1 cellular context compared by ENCODE assay signal in the genomic region with DNA sequence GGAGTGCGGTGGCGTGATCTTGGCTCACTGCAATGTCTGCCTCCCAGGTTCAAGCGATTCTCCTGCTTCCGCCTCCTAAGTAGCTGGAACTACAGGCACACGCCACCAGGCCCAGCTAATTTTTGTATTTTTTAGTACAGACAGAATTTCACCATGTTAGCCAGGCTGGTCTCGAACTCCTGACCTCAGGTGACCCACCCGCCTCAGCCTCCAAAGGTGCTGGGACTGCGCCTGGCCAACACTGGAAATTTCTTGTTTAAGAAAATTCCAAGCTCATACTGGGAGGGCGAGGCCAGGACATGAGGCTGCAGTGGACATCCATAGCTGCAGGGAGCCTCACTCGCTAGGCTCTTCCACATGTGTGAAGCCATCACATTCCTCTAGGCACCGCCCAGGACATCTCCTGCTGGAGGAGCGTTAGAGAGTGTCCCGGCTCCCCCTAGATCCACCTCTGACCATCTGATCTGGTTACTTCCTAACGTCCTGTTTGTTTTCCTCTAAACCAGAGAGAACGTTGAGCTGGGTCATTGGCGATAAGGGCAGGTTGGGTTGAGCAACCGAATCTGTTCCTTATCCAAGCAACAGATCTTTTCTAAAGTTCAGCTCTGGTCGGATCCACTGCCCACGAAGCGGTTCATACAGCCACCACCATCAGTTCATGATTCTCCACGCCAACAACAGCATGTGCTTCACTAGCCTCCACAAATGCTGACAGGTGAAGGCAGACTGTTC.
TF ChIP-seq lines count a peak whose summit lies in the region.

No MANE protein-coding gene starts in this region.

TF ChIP-seq in HepG2, 621 proteins besides CTCF, POLR2A, EP300 and RAD21 (continued from another document and continues in another):
- TF ChIP-seq ZSCAN5A (CRISPR knock-in tag; IDR thresholded peaks at IDR 0.05; ENCODE audit: borderline replicate concordance) (no peak), HOXA3 (CRISPR knock-in tag; IDR thresholded peaks at IDR 0.05) (0 out of 2 replicates have a peak, but pooled peaks have one; percentile 55), SOX6 (IDR thresholded peaks at IDR 0.05) (no peak), SOX6 (CRISPR knock-in tag; IDR thresholded peaks at IDR 0.05) (peak; percentile 55; the same call in 1 of the 2 replicates), FOXJ3 (CRISPR knock-in tag; IDR thresholded peaks at IDR 0.05; ENCODE audit: borderline replicate concordance) (peak; percentile 56; the same call in 1 of the 2 replicates), ZNF749 (CRISPR knock-in tag; IDR thresholded peaks at IDR 0.05; ENCODE audit: borderline replicate concordance) (no peak), PITX1 (CRISPR knock-in tag; IDR thresholded peaks at IDR 0.05) (0 out of 2 replicates have a peak, but pooled peaks have one; percentile 61), ZNF609 (CRISPR knock-in tag; IDR thresholded peaks at IDR 0.05; ENCODE audit: borderline replicate concordance) (0 out of 2 replicates have a peak, but pooled peaks have one; percentile 27), NCOA1 (CRISPR knock-in tag; IDR thresholded peaks at IDR 0.05) (no peak), REPIN1 (CRISPR knock-in tag; IDR thresholded peaks at IDR 0.05; ENCODE audit: borderline replicate concordance, low read depth) (no peak), ZNF441 (CRISPR knock-in tag; IDR thresholded peaks at IDR 0.05; ENCODE audit: borderline replicate concordance) (peak; percentile 52; the same call in 1 of the 2 replicates), NCOA2 (CRISPR knock-in tag; IDR thresholded peaks at IDR 0.05) (peak; percentile 37; the same call in 1 of the 2 replicates), ZNF264 (CRISPR knock-in tag; IDR thresholded peaks at IDR 0.05) (0 out of 2 replicates have a peak, but pooled peaks have one; percentile 70), MYC (CRISPR knock-in tag; IDR thresholded peaks at IDR 0.05; ENCODE audit: borderline replicate concordance) (peak; percentile 11; the same call in 1 of the 2 replicates), GATAD2A (CRISPR knock-in tag; IDR thresholded peaks at IDR 0.05) (0 out of 2 replicates have a peak, but pooled peaks have one; percentile 24), UBTF (CRISPR knock-in tag; IDR thresholded peaks at IDR 0.05) (peak; percentile 30; the same call in 1 of the 2 replicates), CEBPG (CRISPR knock-in tag; IDR thresholded peaks at IDR 0.05) (peak; percentile 89), TEAD3 (CRISPR knock-in tag; optimal IDR thresholded peaks at IDR 0.05; ENCODE audit: borderline replicate concordance) (peak; percentile 33), POGK (CRISPR knock-in tag; conservative IDR thresholded peaks at IDR 0.05) (0 out of 2 replicates have a peak, but pooled peaks have one; percentile 35), ZNF7 (CRISPR knock-in tag; IDR thresholded peaks at IDR 0.05) (no peak), SP2 (CRISPR knock-in tag; IDR thresholded peaks at IDR 0.05) (no peak), ZNF644 (CRISPR knock-in tag; IDR thresholded peaks at IDR 0.05; ENCODE audit: low read depth) (peak; percentile 76), ZNF276 (CRISPR knock-in tag; IDR thresholded peaks at IDR 0.05; ENCODE audit: low read depth) (no peak), ZNF546 (CRISPR knock-in tag; conservative IDR thresholded peaks at IDR 0.05) (0 out of 2 replicates have a peak, but pooled peaks have one; percentile 24), MED1 (CRISPR knock-in tag; IDR thresholded peaks at IDR 0.05) (peak; percentile 41; the same call in 1 of the 2 replicates)
- TF ChIP-seq, protein P1, sequence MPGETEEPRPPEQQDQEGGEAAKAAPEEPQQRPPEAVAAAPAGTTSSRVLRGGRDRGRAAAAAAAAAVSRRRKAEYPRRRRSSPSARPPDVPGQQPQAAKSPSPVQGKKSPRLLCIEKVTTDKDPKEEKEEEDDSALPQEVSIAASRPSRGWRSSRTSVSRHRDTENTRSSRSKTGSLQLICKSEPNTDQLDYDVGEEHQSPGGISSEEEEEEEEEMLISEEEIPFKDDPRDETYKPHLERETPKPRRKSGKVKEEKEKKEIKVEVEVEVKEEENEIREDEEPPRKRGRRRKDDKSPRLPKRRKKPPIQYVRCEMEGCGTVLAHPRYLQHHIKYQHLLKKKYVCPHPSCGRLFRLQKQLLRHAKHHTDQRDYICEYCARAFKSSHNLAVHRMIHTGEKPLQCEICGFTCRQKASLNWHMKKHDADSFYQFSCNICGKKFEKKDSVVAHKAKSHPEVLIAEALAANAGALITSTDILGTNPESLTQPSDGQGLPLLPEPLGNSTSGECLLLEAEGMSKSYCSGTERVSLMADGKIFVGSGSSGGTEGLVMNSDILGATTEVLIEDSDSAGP (CRISPR knock-in tag; IDR thresholded peaks at IDR 0.05; ENCODE audit: borderline replicate concordance): peak; percentile 20; the same call in 1 of the 2 replicates
- TF ChIP-seq, protein P2, sequence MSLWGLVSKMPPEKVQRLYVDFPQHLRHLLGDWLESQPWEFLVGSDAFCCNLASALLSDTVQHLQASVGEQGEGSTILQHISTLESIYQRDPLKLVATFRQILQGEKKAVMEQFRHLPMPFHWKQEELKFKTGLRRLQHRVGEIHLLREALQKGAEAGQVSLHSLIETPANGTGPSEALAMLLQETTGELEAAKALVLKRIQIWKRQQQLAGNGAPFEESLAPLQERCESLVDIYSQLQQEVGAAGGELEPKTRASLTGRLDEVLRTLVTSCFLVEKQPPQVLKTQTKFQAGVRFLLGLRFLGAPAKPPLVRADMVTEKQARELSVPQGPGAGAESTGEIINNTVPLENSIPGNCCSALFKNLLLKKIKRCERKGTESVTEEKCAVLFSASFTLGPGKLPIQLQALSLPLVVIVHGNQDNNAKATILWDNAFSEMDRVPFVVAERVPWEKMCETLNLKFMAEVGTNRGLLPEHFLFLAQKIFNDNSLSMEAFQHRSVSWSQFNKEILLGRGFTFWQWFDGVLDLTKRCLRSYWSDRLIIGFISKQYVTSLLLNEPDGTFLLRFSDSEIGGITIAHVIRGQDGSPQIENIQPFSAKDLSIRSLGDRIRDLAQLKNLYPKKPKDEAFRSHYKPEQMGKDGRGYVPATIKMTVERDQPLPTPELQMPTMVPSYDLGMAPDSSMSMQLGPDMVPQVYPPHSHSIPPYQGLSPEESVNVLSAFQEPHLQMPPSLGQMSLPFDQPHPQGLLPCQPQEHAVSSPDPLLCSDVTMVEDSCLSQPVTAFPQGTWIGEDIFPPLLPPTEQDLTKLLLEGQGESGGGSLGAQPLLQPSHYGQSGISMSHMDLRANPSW (CRISPR knock-in tag; IDR thresholded peaks at IDR 0.05; ENCODE audit: borderline replicate concordance): no peak
- TF ChIP-seq, protein P3, sequence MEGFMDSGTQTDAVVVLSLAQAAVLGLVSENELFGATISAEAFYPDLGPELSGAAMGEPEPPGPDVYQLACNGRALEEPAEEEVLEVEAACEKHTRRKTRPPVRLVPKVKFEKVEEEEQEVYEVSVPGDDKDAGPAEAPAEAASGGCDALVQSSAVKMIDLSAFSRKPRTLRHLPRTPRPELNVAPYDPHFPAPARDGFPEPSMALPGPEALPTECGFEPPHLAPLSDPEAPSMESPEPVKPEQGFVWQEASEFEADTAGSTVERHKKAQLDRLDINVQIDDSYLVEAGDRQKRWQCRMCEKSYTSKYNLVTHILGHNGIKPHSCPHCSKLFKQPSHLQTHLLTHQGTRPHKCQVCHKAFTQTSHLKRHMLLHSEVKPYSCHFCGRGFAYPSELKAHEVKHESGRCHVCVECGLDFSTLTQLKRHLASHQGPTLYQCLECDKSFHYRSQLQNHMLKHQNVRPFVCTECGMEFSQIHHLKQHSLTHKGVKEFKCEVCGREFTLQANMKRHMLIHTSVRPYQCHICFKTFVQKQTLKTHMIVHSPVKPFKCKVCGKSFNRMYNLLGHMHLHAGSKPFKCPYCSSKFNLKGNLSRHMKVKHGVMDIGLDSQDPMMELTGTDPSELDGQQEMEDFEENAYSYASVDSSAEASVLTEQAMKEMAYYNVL (CRISPR knock-in tag; IDR thresholded peaks at IDR 0.05; ENCODE audit: borderline replicate concordance): peak; percentile 50; the same call in 1 of the 2 replicates
- TF ChIP-seq, protein P4, sequence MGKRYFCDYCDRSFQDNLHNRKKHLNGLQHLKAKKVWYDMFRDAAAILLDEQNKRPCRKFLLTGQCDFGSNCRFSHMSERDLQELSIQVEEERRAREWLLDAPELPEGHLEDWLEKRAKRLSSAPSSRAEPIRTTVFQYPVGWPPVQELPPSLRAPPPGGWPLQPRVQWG (CRISPR knock-in tag; IDR thresholded peaks at IDR 0.05; ENCODE audit: borderline replicate concordance, low read depth): no peak
